In genomic region chr3:147184794-147185193, GRCh38 we compare ENCODE assay signal across 1 cellular context.
TF ChIP-seq lines count a peak whose summit lies in the region.

No MANE protein-coding gene starts in this region.

TF ChIP-seq in HepG2, 621 proteins besides CTCF, POLR2A, EP300 and RAD21 (continued from another document and continues in another):
- TF ChIP-seq MTERF4 (CRISPR knock-in tag; IDR thresholded peaks at IDR 0.05): no peak
- TF ChIP-seq ZNF496 (CRISPR knock-in tag; IDR thresholded peaks at IDR 0.05; ENCODE audit: insufficient replicate concordance): no peak
- no peak for TF ChIP-seq ZNF598 (CRISPR knock-in tag; IDR thresholded peaks at IDR 0.05; ENCODE audit: borderline replicate concordance)
- TF ChIP-seq ZNF687 (CRISPR knock-in tag; IDR thresholded peaks at IDR 0.05): no peak
- TF ChIP-seq CBX2 (IDR thresholded peaks at IDR 0.05; ENCODE audit: low read depth, low read length): no peak
- no peak for TF ChIP-seq CBX2 (CRISPR knock-in tag; IDR thresholded peaks at IDR 0.05; ENCODE audit: low read depth)
- TF ChIP-seq AHR (CRISPR knock-in tag; IDR thresholded peaks at IDR 0.05): no peak
- no peak for TF ChIP-seq SMARCE1 (IDR thresholded peaks at IDR 0.05; ENCODE audit: borderline replicate concordance)
- no peak for TF ChIP-seq GMEB2 (CRISPR knock-in tag; IDR thresholded peaks at IDR 0.05; ENCODE audit: low read depth)
- no peak for TF ChIP-seq ZFP62 (CRISPR knock-in tag; IDR thresholded peaks at IDR 0.05)
- TF ChIP-seq ZNF619 (CRISPR knock-in tag; IDR thresholded peaks at IDR 0.05): no peak
- TF ChIP-seq MTA3 (CRISPR knock-in tag; IDR thresholded peaks at IDR 0.05): no peak
- TF ChIP-seq TOPORS (CRISPR knock-in tag; IDR thresholded peaks at IDR 0.05): 0 out of 2 replicates have a peak, but pooled peaks have one; percentile 72
- no peak for TF ChIP-seq NFE2L2 (IDR thresholded peaks at IDR 0.05; ENCODE audit: low read length)
- TF ChIP-seq ELF4 (CRISPR knock-in tag; IDR thresholded peaks at IDR 0.05; ENCODE audit: borderline replicate concordance): no peak
- TF ChIP-seq TBX3 (IDR thresholded peaks at IDR 0.05; ENCODE audit: borderline replicate concordance): peak; percentile 36; the same call in 1 of the 2 replicates
- no peak for TF ChIP-seq HES4 (CRISPR knock-in tag; IDR thresholded peaks at IDR 0.05; ENCODE audit: borderline replicate concordance)
- peak; percentile 99 for TF ChIP-seq HNF4A (CRISPR knock-in tag; IDR thresholded peaks at IDR 0.05)
- TF ChIP-seq ARID2 (CRISPR knock-in tag; IDR thresholded peaks at IDR 0.05; ENCODE audit: borderline replicate concordance): no peak
- no peak for TF ChIP-seq ZSCAN20 (CRISPR knock-in tag; IDR thresholded peaks at IDR 0.05; ENCODE audit: borderline replicate concordance)
- no peak for TF ChIP-seq ZNF256 (CRISPR knock-in tag; conservative IDR thresholded peaks at IDR 0.05)
- TF ChIP-seq ZNF17 (CRISPR knock-in tag; IDR thresholded peaks at IDR 0.05): no peak
- TF ChIP-seq ZNF234 (CRISPR knock-in tag; conservative IDR thresholded peaks at IDR 0.05): no peak
- peak; percentile 71 for TF ChIP-seq IRF2 (CRISPR knock-in tag; IDR thresholded peaks at IDR 0.05)
- peak; percentile 87; the same call in 1 of the 2 replicates for TF ChIP-seq NFIC (IDR thresholded peaks at IDR 0.05; ENCODE audit: low read length)
- peak; percentile 98 for TF ChIP-seq HOMEZ (CRISPR knock-in tag; IDR thresholded peaks at IDR 0.05; ENCODE audit: low read depth)
- no peak for TF ChIP-seq ZNF280B (CRISPR knock-in tag; IDR thresholded peaks at IDR 0.05; ENCODE audit: borderline replicate concordance)
- peak; percentile 44; the same call in 1 of the 2 replicates for TF ChIP-seq CCDC6 (CRISPR knock-in tag; IDR thresholded peaks at IDR 0.05)
- TF ChIP-seq CENPX (CRISPR knock-in tag; IDR thresholded peaks at IDR 0.05): no peak
- no peak for TF ChIP-seq KDM3A (CRISPR knock-in tag; IDR thresholded peaks at IDR 0.05; ENCODE audit: low read depth)
- peak; percentile 74; the same call in 1 of the 2 replicates for TF ChIP-seq ZNF12 (CRISPR knock-in tag; IDR thresholded peaks at IDR 0.05)
- peak; percentile 58; the same call in 1 of the 2 replicates for TF ChIP-seq ZMYM3 (CRISPR knock-in tag; IDR thresholded peaks at IDR 0.05)
- TF ChIP-seq SALL1 (CRISPR knock-in tag; IDR thresholded peaks at IDR 0.05): peak; percentile 95
- TF ChIP-seq TFAP4 (IDR thresholded peaks at IDR 0.05; ENCODE audit: borderline replicate concordance, low read depth): peak; percentile 85
- no peak for TF ChIP-seq STAT5B (CRISPR knock-in tag; IDR thresholded peaks at IDR 0.05)
- no peak for TF ChIP-seq NR3C1 (CRISPR knock-in tag; IDR thresholded peaks at IDR 0.05)
- no peak for TF ChIP-seq HMGXB3 (CRISPR knock-in tag; IDR thresholded peaks at IDR 0.05; ENCODE audit: borderline replicate concordance)
- TF ChIP-seq MXD4 (CRISPR knock-in tag; IDR thresholded peaks at IDR 0.05): no peak
- peak; percentile 32; the same call in 1 of the 2 replicates for TF ChIP-seq ZBTB7B (CRISPR knock-in tag; IDR thresholded peaks at IDR 0.05)
- TF ChIP-seq PRDM4 (CRISPR knock-in tag; IDR thresholded peaks at IDR 0.05; ENCODE audit: borderline replicate concordance): no peak
- peak; percentile 87; the same call in 1 of the 2 replicates for TF ChIP-seq ZSCAN5A (CRISPR knock-in tag; IDR thresholded peaks at IDR 0.05; ENCODE audit: borderline replicate concordance)
- TF ChIP-seq HOXD1 (CRISPR knock-in tag; IDR thresholded peaks at IDR 0.05): no peak; the same call in 1 of the 2 replicates
- TF ChIP-seq ZFP36 (IDR thresholded peaks at IDR 0.05; ENCODE audit: borderline replicate concordance, low read depth, low read length, partially characterized antibody): no peak
- TF ChIP-seq ZNF780A (CRISPR knock-in tag; IDR thresholded peaks at IDR 0.05): no peak
- no peak for TF ChIP-seq ZNF282 (IDR thresholded peaks at IDR 0.05; ENCODE audit: partially characterized antibody)
- no peak for TF ChIP-seq ZNF451 (CRISPR knock-in tag; IDR thresholded peaks at IDR 0.05)
